ENCODE assay signal across 9 cellular contexts in genomic region chr19:49889687-49890348, GRCh38. TPM values are rescaled to one million over a fixed set of nuclear protein-coding genes. Genes with fewer than 3 reads are reported as not detected.
DNase-seq lines count a peak whose midpoint lies in the region; ATAC-seq and TF ChIP-seq lines count a peak whose summit lies in the region.
"Had no signal": no experiment of that assay in that cellular context is flagged by ENCODE, and none has a peak within 500 bp of the region (broad histone marks: within the 10 kb centered on the region; RNA-seq: fewer than 3 reads in every experiment).

No MANE protein-coding gene starts in this region.

- no peaks in the 10 kb centered on the region for H3K79me2 ChIP-seq in osteoblast (ENCODE audit: insufficient read depth, low read length)

- H3K9me3 Mint-ChIP-seq in activated T-helper 2 cell treated with anti-CD3 and anti-CD28 coated beads, Interferon-gamma antibody, Interleukin-2, Interleukin-4, amounts not matched to agents 10 μg/mL and 5 μg/mL and 100 μg/mL, durations not matched to agents 14 hours and 24 hours and 36 hours = no peaks in the 10 kb centered on the region

- WGBS in testis, 2 donors = 4 to 28% methylated on average over 26 to 54 of the region's 71 CpGs

- peaks cover 32% of the 10 kb centered on the region for H3K36me3 Mint-ChIP-seq in activated T-helper 2 cell treated with anti-CD3 and anti-CD28 coated beads, Interferon-gamma antibody, Interleukin-2, Interleukin-4, amounts not matched to agents 10 μg/mL and 5 μg/mL and 100 μg/mL, durations not matched to agents 14 hours and 24 hours and 36 hours (ENCODE audit: low read depth)

- H3K4me1 ChIP-seq in foreskin keratinocyte (no peaks in the 10 kb centered on the region), osteoblast (ENCODE audit: insufficient read depth, low read length) (peaks cover 5% of the 10 kb centered on the region), testis (no peaks in the 10 kb centered on the region)

- H4K20me1 ChIP-seq in osteoblast (ENCODE audit: insufficient read depth, low read length) = peaks cover 3% of the 10 kb centered on the region

- no peaks in the 10 kb centered on the region for H3K27me3 Mint-ChIP-seq in activated T-helper 2 cell treated with anti-CD3 and anti-CD28 coated beads, Interferon-gamma antibody, Interleukin-2, Interleukin-4, amounts not matched to agents 10 μg/mL and 5 μg/mL and 100 μg/mL, durations not matched to agents 14 hours and 24 hours and 36 hours (ENCODE audit: low read depth)

- peak; percentile 92 for TF ChIP-seq CTCF in foreskin keratinocyte (conservative IDR thresholded peaks at IDR 0.05)
- TF ChIP-seq CTCF in osteoblast (IDR thresholded peaks at IDR 0.05; ENCODE audit: extremely low read depth, low read depth, low read length) = peak; percentile 70
- peak; percentile 57 to 75 (median 70) for TF ChIP-seq CTCF in testis (IDR thresholded peaks at IDR 0.05)

- intact Hi-C loops in activated T-helper 2 cell treated with anti-CD3 and anti-CD28 coated beads, Interferon-gamma antibody, Interleukin-2, Interleukin-4, amounts not matched to agents 10 μg/mL and 5 μg/mL and 100 μg/mL, durations not matched to agents 14 hours and 24 hours and 36 hours (cut with micrococcal nuclease) = no loop called here
- intact Hi-C loops in testis (cut with DNase I; ENCODE audit: low total_unique reads) = no loop called here

- H3K27ac ChIP-seq in foreskin keratinocyte = no peak overlapping the region
- no peak overlapping the region for H3K27ac ChIP-seq in osteoblast (ENCODE audit: low read depth, low read length)
- no peak overlapping the region for H3K27ac ChIP-seq in testis

- no peak overlapping the region for H3K27ac Mint-ChIP-seq in activated T-helper 2 cell treated with anti-CD3 and anti-CD28 coated beads, Interferon-gamma antibody, Interleukin-2, Interleukin-4, amounts not matched to agents 10 μg/mL and 5 μg/mL and 100 μg/mL, durations not matched to agents 14 hours and 24 hours and 36 hours

- ATAC-seq in foreskin keratinocyte (peak; percentile 60), GM18909 (IDR thresholded peaks at IDR 0.05; ENCODE audit: poor library complexity, unreplicated experiment) (no peak), GM21737 (IDR thresholded peaks at IDR 0.05; ENCODE audit: unreplicated experiment) (no peak)
- ATAC-seq: Panc1 had no signal

- peak overlapping the region; percentile 49 for H3K4me3 ChIP-seq in osteoblast (ENCODE audit: insufficient read depth, low read length)
- H3K4me3 ChIP-seq in testis = peak overlapping the region; percentile 6 to 43

- peak overlapping the region; percentile 47 for H2AFZ ChIP-seq in osteoblast (ENCODE audit: low read length)

- peaks cover 11% of the 10 kb centered on the region for H3K4me1 Mint-ChIP-seq in activated T-helper 2 cell treated with anti-CD3 and anti-CD28 coated beads, Interferon-gamma antibody, Interleukin-2, Interleukin-4, amounts not matched to agents 10 μg/mL and 5 μg/mL and 100 μg/mL, durations not matched to agents 14 hours and 24 hours and 36 hours (ENCODE audit: low read depth)

- DNase-seq in DMS53 treated with DMSO at 0.1 percent for 48 hours (lab: John Stamatoyannopoulos, UW; ENCODE audit: unreplicated experiment) = peak; percentile 72
- DNase-seq in NCI-H460 (ENCODE audit: extremely low read depth, low read depth) = peak; percentile 53
- DNase-seq in activated T-helper 2 cell treated with anti-CD3 and anti-CD28 coated beads, Interferon-gamma antibody, Interleukin-2, Interleukin-4, amounts not matched to agents 10 μg/mL and 5 μg/mL and 100 μg/mL, durations not matched to agents 14 hours and 24 hours and 36 hours (ENCODE audit: low spot score) = peak; percentile 75
- DNase-seq in foreskin keratinocyte = peak in 1 of 2 donors; percentile 61
- DNase-seq in osteoblast (ENCODE audit: insufficient read length, low spot score, missing footprints) = peak; percentile 97
- peak; percentile 79 for DNase-seq in testis

- peak overlapping the region; percentile 73 for H3K4me3 Mint-ChIP-seq in activated T-helper 2 cell treated with anti-CD3 and anti-CD28 coated beads, Interferon-gamma antibody, Interleukin-2, Interleukin-4, amounts not matched to agents 10 μg/mL and 5 μg/mL and 100 μg/mL, durations not matched to agents 14 hours and 24 hours and 36 hours (ENCODE audit: low read depth)

- H3K36me3 ChIP-seq in osteoblast (ENCODE audit: insufficient read depth, low read length) = peaks cover 2% of the 10 kb centered on the region
- no peaks in the 10 kb centered on the region for H3K36me3 ChIP-seq in testis (ENCODE audit: low read depth, missing control alignments)

- H3K4me2 ChIP-seq in osteoblast (ENCODE audit: insufficient read depth, low read length) = peak overlapping the region; percentile 61

- H3K9me3 ChIP-seq in osteoblast (ENCODE audit: low read depth, low read length) = no peaks in the 10 kb centered on the region
- H3K9me3 ChIP-seq in testis = no peaks in the 10 kb centered on the region

- H3K27me3 ChIP-seq in foreskin keratinocyte (no peaks in the 10 kb centered on the region), osteoblast (ENCODE audit: insufficient read depth, low read length) (peaks cover 9% of the 10 kb centered on the region), testis (no peaks in the 10 kb centered on the region)

- TF ChIP-seq POLR2A in testis (IDR thresholded peaks at IDR 0.05) = no peak

RNA-seq across cellular contexts. Expression of gene IL4I1, which starts 6.9 kb away (rescaled TPM):
- not detected in 2 replicates for total RNA-seq in NCI-H460 (2014; rRNA removed; shearing (Covaris generic))
- polyA plus RNA-seq in NCI-H460 (2014; cell fraction: nucleus; rRNA removed) = not detected in 2 replicates
- total RNA-seq in activated T-helper 2 cell treated with anti-CD3 and anti-CD28 coated beads, Interferon-gamma antibody, Interleukin-2, Interleukin-4, amounts not matched to agents 10 μg/mL and 5 μg/mL and 100 μg/mL, durations not matched to agents 14 hours and 24 hours and 36 hours = 42.3 and 42.4 TPM in 2 replicates
- total RNA-seq in foreskin keratinocyte (0.44 and 0.46 TPM in 2 replicates), osteoblast (0.29 and 1.4 TPM in 2 replicates), testis (10 to 100 TPM; 17.1 to 20.4 TPM)
- polyA plus RNA-seq in foreskin keratinocyte (0.26 and 0.28 TPM in 2 replicates), testis (ENCODE audit: insufficient read depth, low read depth, low replicate concordance) (61.9 TPM)

RNA-seq across cellular contexts. Expression of gene TBC1D17, which starts 12.3 kb away (rescaled TPM):
- 6.9 and 9.5 TPM in 2 replicates for total RNA-seq in NCI-H460 (2014; rRNA removed; shearing (Covaris generic))
- 7.9 and 11.2 TPM in 2 replicates for polyA plus RNA-seq in NCI-H460 (2014; cell fraction: nucleus; rRNA removed)
- total RNA-seq in activated T-helper 2 cell treated with anti-CD3 and anti-CD28 coated beads, Interferon-gamma antibody, Interleukin-2, Interleukin-4, amounts not matched to agents 10 μg/mL and 5 μg/mL and 100 μg/mL, durations not matched to agents 14 hours and 24 hours and 36 hours = 40.0 and 42.3 TPM in 2 replicates
- 12.4 and 14.7 TPM in 2 replicates for total RNA-seq in foreskin keratinocyte
- polyA plus RNA-seq in foreskin keratinocyte = 20.5 and 27.4 TPM in 2 replicates
- 21.4 and 26.5 TPM in 2 replicates for total RNA-seq in osteoblast
- 10 to 100 TPM; 47.2 to 49.1 TPM for total RNA-seq in testis
- polyA plus RNA-seq in testis (ENCODE audit: insufficient read depth, low read depth, low replicate concordance) = 31.1 TPM

RNA-seq across cellular contexts. Expression of gene AKT1S1, which starts 12.7 kb away (rescaled TPM):
- total RNA-seq in NCI-H460 (2014; rRNA removed; shearing (Covaris generic)) = 16.2 and 17.0 TPM in 2 replicates
- 8.5 and 9.5 TPM in 2 replicates for polyA plus RNA-seq in NCI-H460 (2014; cell fraction: nucleus; rRNA removed)
- 26.6 and 29.7 TPM in 2 replicates for total RNA-seq in activated T-helper 2 cell treated with anti-CD3 and anti-CD28 coated beads, Interferon-gamma antibody, Interleukin-2, Interleukin-4, amounts not matched to agents 10 μg/mL and 5 μg/mL and 100 μg/mL, durations not matched to agents 14 hours and 24 hours and 36 hours
- total RNA-seq in foreskin keratinocyte (20.8 and 22.5 TPM in 2 replicates), osteoblast (13.3 and 13.4 TPM in 2 replicates), testis (10 to 100 TPM; 35.0 to 35.7 TPM)
- polyA plus RNA-seq in foreskin keratinocyte (75.0 and 75.6 TPM in 2 replicates), testis (ENCODE audit: insufficient read depth, low read depth, low replicate concordance) (42.8 TPM)

RNA-seq across cellular contexts. Expression of gene PNKP, which starts 22.4 kb away (rescaled TPM):
- total RNA-seq in NCI-H460 (2014; rRNA removed; shearing (Covaris generic)) = 22.3 and 31.4 TPM in 2 replicates
- 102 and 155 TPM in 2 replicates for polyA plus RNA-seq in NCI-H460 (2014; cell fraction: nucleus; rRNA removed)
- total RNA-seq in activated T-helper 2 cell treated with anti-CD3 and anti-CD28 coated beads, Interferon-gamma antibody, Interleukin-2, Interleukin-4, amounts not matched to agents 10 μg/mL and 5 μg/mL and 100 μg/mL, durations not matched to agents 14 hours and 24 hours and 36 hours = 111 and 117 TPM in 2 replicates
- total RNA-seq in foreskin keratinocyte (56.4 and 57.6 TPM in 2 replicates), osteoblast (42.1 and 43.8 TPM in 2 replicates), testis (100 to 1,000 TPM; 110 to 125 TPM)
- polyA plus RNA-seq in foreskin keratinocyte (51.5 and 55.9 TPM in 2 replicates), testis (ENCODE audit: insufficient read depth, low read depth, low replicate concordance) (45.5 TPM)

RNA-seq across cellular contexts. Expression of gene PTOV1, which starts 38.9 kb away (rescaled TPM):
- total RNA-seq in NCI-H460 (2014; rRNA removed; shearing (Covaris generic)) = 24.9 and 25.8 TPM in 2 replicates
- polyA plus RNA-seq in NCI-H460 (2014; cell fraction: nucleus; rRNA removed) = 86.7 and 89.1 TPM in 2 replicates
- 127 and 134 TPM in 2 replicates for total RNA-seq in activated T-helper 2 cell treated with anti-CD3 and anti-CD28 coated beads, Interferon-gamma antibody, Interleukin-2, Interleukin-4, amounts not matched to agents 10 μg/mL and 5 μg/mL and 100 μg/mL, durations not matched to agents 14 hours and 24 hours and 36 hours
- 77.3 and 92.2 TPM in 2 replicates for total RNA-seq in foreskin keratinocyte
- polyA plus RNA-seq in foreskin keratinocyte = 99.5 and 116 TPM in 2 replicates
- total RNA-seq in osteoblast = 39.4 and 43.3 TPM in 2 replicates
- 100 to 1,000 TPM; 257 to 260 TPM for total RNA-seq in testis
- polyA plus RNA-seq in testis (ENCODE audit: insufficient read depth, low read depth, low replicate concordance) = 235 TPM
